In the genomic region with DNA sequence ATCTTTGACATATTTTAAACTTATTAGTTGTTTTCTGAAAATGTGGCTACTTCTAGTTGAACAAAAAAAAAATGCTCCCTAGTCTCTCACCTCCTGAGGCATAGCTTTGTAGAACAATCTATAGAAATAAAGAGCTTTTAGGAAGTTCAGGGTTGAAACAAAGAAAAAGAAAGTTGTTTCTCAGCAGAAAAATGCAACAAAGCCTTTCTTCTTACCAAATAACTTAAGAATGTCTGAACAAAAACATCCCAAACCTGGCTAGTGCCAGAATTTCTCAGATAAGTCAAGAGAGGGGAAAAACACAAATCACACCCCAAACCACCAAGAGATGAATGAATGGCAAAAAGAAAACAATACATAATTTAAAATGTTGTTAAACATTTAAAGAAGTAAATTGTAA, we compare ENCODE assay signal across 12 cellular contexts.
DNase-seq lines count a peak whose midpoint lies in the region; ATAC-seq and TF ChIP-seq lines count a peak whose summit lies in the region.
"Had no signal": no experiment of that assay in that cellular context is flagged by ENCODE, and none has a peak within 500 bp of the region (broad histone marks: within the 10 kb centered on the region; RNA-seq: fewer than 3 reads in every experiment).

No MANE protein-coding gene starts in this region.

- H3K4me1 ChIP-seq in heart left ventricle (peaks cover 0 to 66% (median 27%) of the 10 kb centered on the region in 12 donors), mesodermal cell (ENCODE audit: control insufficient read depth, insufficient read depth, low read length, poor library complexity, severe bottlenecking) (peaks cover 27% of the 10 kb centered on the region), transverse colon (peaks cover 0 to 25% (median 6%) of the 10 kb centered on the region in 4 donors)

- in situ Hi-C loops in brain microvascular endothelial cell (cut with HindIII; ENCODE audit: low pct_ligation_motif_present, low sequenced_read_pairs), result no loop called here
- in situ Hi-C loops in transverse colon (cut with MboI; ENCODE audit: low pct_ligation_motif_present in 1 of 4, low pct_unique_long_range_greater_than_20kb in 1 of 4, low sequenced_read_pairs in 3 of 4), result loop anchor here in 3 of 4 donors (25.0 kb wide), 1 partner anchor 108 kb away; a partner anchor contains a TSS

- no peaks in the 10 kb centered on the region for H3K9me3 ChIP-seq in heart left ventricle
- H3K9me3 ChIP-seq in mesodermal cell (ENCODE audit: control insufficient read depth, low read length), result no peaks in the 10 kb centered on the region
- H3K9me3 ChIP-seq in transverse colon, result no peaks in the 10 kb centered on the region

- H3K4me3 ChIP-seq in heart left ventricle (no peak overlapping the region), brain microvascular endothelial cell (ENCODE audit: low read depth, low read length) (no peak overlapping the region), mesodermal cell (ENCODE audit: extremely low read depth, insufficient read depth, low read length, poor library complexity, severe bottlenecking) (no peak overlapping the region), transverse colon (no peak overlapping the region)

- DNase-seq in heart left ventricle, result no peak
- DNase-seq in left ventricle myocardium superior, result no peak
- no peak for DNase-seq in brain microvascular endothelial cell
- DNase-seq in transverse colon, result no peak
- no peak for DNase-seq in Ammon's horn (ENCODE audit: low spot score)
- DNase-seq: activated CD8-positive, alpha-beta memory T cell treated with anti-CD3 and anti-CD28 coated beads, Interleukin-2, amount 10 ng/mL, durations not matched to agents 7 days and 5 days; NCI-H187 treated with DMSO at 0.1 percent for 48 hours; SHP77 treated with DMSO at 0.1 percent for 48 hours; stimulated activated CD4-positive, alpha-beta T cell treated with anti-CD3 and anti-CD28 coated beads, Interleukin-4, amount 100 ng/mL, for 4 hours had no signal

- H3K27me3 ChIP-seq in heart left ventricle (no peaks in the 10 kb centered on the region), brain microvascular endothelial cell (replicated peaks) (no peaks in the 10 kb centered on the region), transverse colon (no peaks in the 10 kb centered on the region)

- TF ChIP-seq EP300 in transverse colon (IDR thresholded peaks at IDR 0.05; ENCODE audit: low read depth), result no peak

- no peak for ATAC-seq in heart left ventricle
- no peak for ATAC-seq in left ventricle myocardium superior
- ATAC-seq in GM21786 (IDR thresholded peaks at IDR 0.05; ENCODE audit: unreplicated experiment), result no peak
- ATAC-seq in HG02938 (IDR thresholded peaks at IDR 0.05; ENCODE audit: unreplicated experiment), result no peak
- ATAC-seq: activated CD8-positive, alpha-beta memory T cell treated with anti-CD3 and anti-CD28 coated beads, Interleukin-2, amount 10 ng/mL, durations not matched to agents 7 days and 5 days had no signal

- H3K27ac ChIP-seq in heart left ventricle (peak overlapping the region; percentile 34 to 87 (median 64)), brain microvascular endothelial cell (peak overlapping the region; percentile 83), mesodermal cell (ENCODE audit: low read depth, low read length, severe bottlenecking) (peak overlapping the region; percentile 91), transverse colon (peak overlapping the region; percentile 51 to 60 (median 56))

- intact Hi-C loops in heart left ventricle (cut with DNase I), result loop anchor here in 2 of 10 donors (5.0 to 10.0 kb wide), 3 partner anchors 106 to 174 kb away; a partner anchor contains a TSS
- intact Hi-C loops in left ventricle myocardium superior (cut with micrococcal nuclease), result no loop called here
- intact Hi-C loops in transverse colon (cut with DNase I; ENCODE audit: low total_unique reads), result no loop called here

- TF ChIP-seq CTCF in heart left ventricle (IDR thresholded peaks at IDR 0.05), result no peak
- no peak for TF ChIP-seq CTCF in brain microvascular endothelial cell (IDR thresholded peaks at IDR 0.05; ENCODE audit: low read depth, low read length, missing control alignments)
- TF ChIP-seq CTCF in transverse colon (IDR thresholded peaks at IDR 0.05), result no peak

- TF ChIP-seq POLR2A in heart left ventricle (IDR thresholded peaks at IDR 0.05), result no peak
- no peak for TF ChIP-seq POLR2A in transverse colon (IDR thresholded peaks at IDR 0.05)

- H3K36me3 ChIP-seq in heart left ventricle, result no peaks in the 10 kb centered on the region
- H3K36me3 ChIP-seq in brain microvascular endothelial cell (replicated peaks), result no peaks in the 10 kb centered on the region
- peaks cover 14% of the 10 kb centered on the region for H3K36me3 ChIP-seq in mesodermal cell (ENCODE audit: control insufficient read depth, insufficient read depth, low read length)
- H3K36me3 ChIP-seq in transverse colon, result no peaks in the 10 kb centered on the region
